ENCODE assay signal across 11 cellular contexts in the genomic region with DNA sequence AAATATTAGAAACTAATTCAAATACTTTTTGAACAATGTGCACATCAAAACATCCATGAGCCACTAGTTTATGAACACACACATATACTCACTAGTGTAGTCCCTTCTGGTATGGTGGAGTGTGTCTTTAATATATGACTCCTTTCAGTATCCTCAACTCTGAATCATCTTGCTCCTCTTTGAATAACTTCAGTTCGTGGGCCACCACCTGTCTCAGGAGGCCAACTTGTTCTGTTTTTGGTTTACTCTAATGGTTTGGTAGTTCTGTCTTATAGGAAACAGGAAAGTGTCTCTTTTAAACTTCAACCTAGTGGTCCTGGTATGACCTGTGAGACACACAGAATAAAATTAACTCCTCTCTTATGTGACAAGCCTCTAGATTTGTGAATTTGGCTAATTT. TPM values are rescaled to one million over a fixed set of nuclear protein-coding genes. Genes with fewer than 3 reads are reported as not detected.
DNase-seq lines count a peak whose midpoint lies in the region; ATAC-seq lines count a peak whose summit lies in the region.
"Had no signal": no experiment of that assay in that cellular context is flagged by ENCODE, and none has a peak within 500 bp of the region (broad histone marks: within the 10 kb centered on the region; RNA-seq: fewer than 3 reads in every experiment).

No MANE protein-coding gene starts in this region.

- POLR2A ChIA-PET in activated CD4-positive, alpha-beta T cell treated with anti-CD3 and anti-CD28 coated beads for 36 hours (lab: Charles Lee) = no interaction called here

- H3K36me3 ChIP-seq in GM23248 (ENCODE audit: low read depth) = 0 out of 2 replicates have a peak, but pooled peaks cover 1% of the 10 kb centered on the region
- H3K36me3 ChIP-seq: thoracic aorta had no signal

- H2AFZ ChIP-seq in GM23248 = no peak overlapping the region

- peaks cover 19% of the 10 kb centered on the region; the same call in 1 of the 2 replicates for H4K20me1 ChIP-seq in GM23248 (ENCODE audit: insufficient read depth)

- 0 out of 2 replicates have a peak, but pooled peaks cover 9% of the 10 kb centered on the region for H3K4me1 ChIP-seq in GM23248 (ENCODE audit: insufficient read depth)
- H3K4me1 ChIP-seq: A549 had no signal

- no peaks in the 10 kb centered on the region for H3K9me2 ChIP-seq in GM23248 (ENCODE audit: insufficient read depth)

- H3K4me3 Mint-ChIP-seq in activated CD4-positive, alpha-beta T cell treated with anti-CD3 and anti-CD28 coated beads for 36 hours = no peak overlapping the region

- intact Hi-C loops in activated CD4-positive, alpha-beta T cell treated with anti-CD3 and anti-CD28 coated beads for 36 hours (cut with DNase I, micrococcal nuclease) = loop anchor here (1.0 to 2.0 kb wide), 5 partner anchors 12 to 56 kb away; a partner anchor contains a TSS

- 8 to 10% methylated on average over 1 of the region's 1 CpG for WGBS in GM23248 (ENCODE audit: low coverage in 1 of 2, low lambda C conversion rate in 2 of 2, missing lambda C conversion rate in 2 of 2), 2 experiments

- H3K4me1 Mint-ChIP-seq in activated CD4-positive, alpha-beta T cell treated with anti-CD3 and anti-CD28 coated beads for 36 hours = peaks cover 73% of the 10 kb centered on the region

- no peak overlapping the region for H3K4me3 ChIP-seq in GM23248
- H3K4me3 ChIP-seq: A549, thoracic aorta had no signal

- H3K27me3 Mint-ChIP-seq in activated CD4-positive, alpha-beta T cell treated with anti-CD3 and anti-CD28 coated beads for 36 hours = no peaks in the 10 kb centered on the region

- no peaks in the 10 kb centered on the region for H3K27me3 ChIP-seq in GM23248 (replicated peaks; ENCODE audit: insufficient read depth)

- no peak overlapping the region for H3K9ac ChIP-seq in GM23248

- H3K4me2 ChIP-seq in GM23248 (ENCODE audit: unreplicated experiment) = no peak overlapping the region
- H3K4me2 ChIP-seq: A549 had no signal

- in situ Hi-C loops in GM23248 (cut with MboI) = no loop called here

- H3K27ac ChIP-seq in GM23248 = no peak overlapping the region
- H3K27ac ChIP-seq: A549, thoracic aorta had no signal

- DNase-seq in activated CD4-positive, alpha-beta T cell treated with anti-CD3 and anti-CD28 coated beads for 36 hours = peak; percentile 61
- no peak for DNase-seq in activated CD4-positive, alpha-beta T cell treated with anti-CD3 and anti-CD28 coated beads, Interleukin-2, amount 50 U/mL, for 1 hour
- DNase-seq in GM23248 (peak; percentile 4), cerebellar nuclear complex (lab: John Stamatoyannopoulos, UW) (no peak), iPS-NIHi7 (ENCODE audit: extremely low spot score) (no peak)
- peak; percentile 8 to 19 for DNase-seq in stimulated activated CD4-positive, alpha-beta T cell treated with anti-CD3 and anti-CD28 coated beads, Interleukin-2, amount 100 ng/mL, for 48 hours
- DNase-seq in activated effector memory CD4-positive, alpha-beta T cell treated with anti-CD3 and anti-CD28 coated beads, Interleukin-2, amount 50 U/mL, for 16 hours = no peak
- DNase-seq: NCI-H2029 had no signal

- peak overlapping the region; percentile 71 for H3K27ac Mint-ChIP-seq in activated CD4-positive, alpha-beta T cell treated with anti-CD3 and anti-CD28 coated beads for 36 hours

- H3K9me3 ChIP-seq in GM23248 (ENCODE audit: low read depth) = no peaks in the 10 kb centered on the region
- H3K9me3 ChIP-seq: A549, thoracic aorta had no signal

- H3F3A ChIP-seq in GM23248 (ENCODE audit: insufficient read depth) = no peaks in the 10 kb centered on the region

- CTCF ChIA-PET in activated CD4-positive, alpha-beta T cell treated with anti-CD3 and anti-CD28 coated beads for 36 hours (lab: Charles Lee) = interaction anchor here (1.0 kb wide), 1 partner anchor 10 kb away, joined by 4 read pairs; no protein-coding TSS in a partner anchor

- peak; percentile 99 for ATAC-seq in activated CD4-positive, alpha-beta T cell treated with anti-CD3 and anti-CD28 coated beads for 36 hours
- ATAC-seq in HG03558 (IDR thresholded peaks at IDR 0.05; ENCODE audit: extremely low read depth, unreplicated experiment) = peak; percentile 98

- no peaks in the 10 kb centered on the region for H3K9me3 Mint-ChIP-seq in activated CD4-positive, alpha-beta T cell treated with anti-CD3 and anti-CD28 coated beads for 36 hours (ENCODE audit: low read depth)

- H3K79me2 ChIP-seq in GM23248 (ENCODE audit: insufficient read depth) = peaks cover 100% of the 10 kb centered on the region

- H3K36me3 Mint-ChIP-seq in activated CD4-positive, alpha-beta T cell treated with anti-CD3 and anti-CD28 coated beads for 36 hours (ENCODE audit: low read depth) = peaks cover 34% of the 10 kb centered on the region

RNA-seq across cellular contexts. Expression of a gene that starts 55.6 kb away (rescaled TPM):
- total RNA-seq in activated CD4-positive, alpha-beta T cell treated with anti-CD3 and anti-CD28 coated beads for 36 hours = 10 to 100 TPM; 68.8 to 81.8 TPM
- total RNA-seq in GM23248 (2014; rRNA removed; shearing (Covaris generic)) = 14.1 and 31.5 TPM in 2 replicates
- polyA plus RNA-seq in GM23248 (2016; fragmentation: Nextera tagmentation; extraction: Ambion mirVana) = 17.9 and 21.7 TPM in 2 replicates

Comparison
In these comparisons a context has a peak if more than half of its experiments do, and no peak if none do; other contexts are left out.
1. DNase-seq: peak in activated CD4-positive, alpha-beta T cell treated with anti-CD3 and anti-CD28 coated beads for 36 hours (single experiment), GM23248 (single experiment) and stimulated activated CD4-positive, alpha-beta T cell treated with anti-CD3 and anti-CD28 coated beads, Interleukin-2, amount 100 ng/mL, for 48 hours (2 of 2); none in activated CD4-positive, alpha-beta T cell treated with anti-CD3 and anti-CD28 coated beads, Interleukin-2, amount 50 U/mL, for 1 hour (single experiment), activated effector memory CD4-positive, alpha-beta T cell treated with anti-CD3 and anti-CD28 coated beads, Interleukin-2, amount 50 U/mL, for 16 hours (single experiment), cerebellar nuclear complex (0 of 2) and iPS-NIHi7 (single experiment).